In the genomic region with DNA sequence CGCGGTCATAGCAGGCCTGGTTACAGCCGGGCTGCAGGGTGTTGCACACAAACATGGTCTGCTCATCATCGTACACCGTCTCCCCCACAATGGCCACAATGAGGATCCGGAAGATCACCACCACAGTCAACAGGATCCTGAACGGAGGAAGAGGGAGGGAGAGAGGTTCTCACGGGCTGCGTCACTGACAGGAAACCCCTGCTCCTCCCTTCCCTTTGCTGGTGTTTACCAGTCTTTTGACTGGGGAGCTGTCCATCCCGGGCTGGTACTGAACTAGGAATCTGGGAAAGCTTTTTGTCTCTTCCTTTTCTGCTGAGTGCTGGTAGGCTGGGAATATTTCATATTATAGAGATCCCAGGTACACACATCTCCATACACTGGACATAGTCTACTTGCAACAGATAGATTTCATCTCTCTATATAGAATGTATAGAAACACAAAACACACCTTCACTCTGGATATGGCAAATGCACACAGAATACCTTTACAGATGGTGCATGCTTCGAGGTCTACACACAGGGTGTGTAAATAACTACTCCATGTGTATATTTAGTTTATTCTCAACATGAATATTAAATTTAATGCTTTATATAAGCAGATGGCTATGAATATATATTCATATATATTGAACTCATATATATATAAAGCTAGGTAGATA, we compare ENCODE assay signal across 9 cellular contexts. TPM values are rescaled to one million over a fixed set of nuclear protein-coding genes. Genes with fewer than 3 reads are reported as not detected.
A peak's percentile ranks its signal among the peaks of the same experiment; 100 is the strongest.
DNase-seq lines count a peak whose midpoint lies in the region; ATAC-seq and TF ChIP-seq lines count a peak whose summit lies in the region.
"Had no signal": no experiment of that assay in that cellular context is flagged by ENCODE, and none has a peak within 500 bp of the region (broad histone marks: within the 10 kb centered on the region; RNA-seq: fewer than 3 reads in every experiment).

No MANE protein-coding gene starts in this region.

- no peak for ATAC-seq in activated naive CD4-positive, alpha-beta T cell treated with anti-CD3 and anti-CD28 coated beads, Interleukin-2, amount 50 U/mL, for 72 hours
- no peak for ATAC-seq in stimulated activated naive CD8-positive, alpha-beta T cell treated with anti-CD3 and anti-CD28 coated beads, Interleukin-15, amount 100 ng/mL, for 72 hours
- ATAC-seq in HG02759 (IDR thresholded peaks at IDR 0.05; ENCODE audit: unreplicated experiment), result no peak

- no peaks in the 10 kb centered on the region for H3K36me3 Mint-ChIP-seq in activated naive CD4-positive, alpha-beta T cell treated with anti-CD3 and anti-CD28 coated beads, Interleukin-2, amount 10 ng/mL, durations not matched to agents 7 days and 5 days
- H3K36me3 Mint-ChIP-seq in activated naive CD4-positive, alpha-beta T cell treated with anti-CD3 and anti-CD28 coated beads, Interleukin-2, amount 50 U/mL, for 72 hours, result peaks cover 0 to 4% of the 10 kb centered on the region in 2 donors
- H3K36me3 Mint-ChIP-seq in type B pancreatic cell, result no peaks in the 10 kb centered on the region

- no peak overlapping the region for H3K27ac Mint-ChIP-seq in activated naive CD4-positive, alpha-beta T cell treated with anti-CD3 and anti-CD28 coated beads, Interleukin-2, amount 10 ng/mL, durations not matched to agents 7 days and 5 days
- no peak overlapping the region for H3K27ac Mint-ChIP-seq in activated naive CD4-positive, alpha-beta T cell treated with anti-CD3 and anti-CD28 coated beads, Interleukin-2, amount 50 U/mL, for 72 hours
- H3K27ac Mint-ChIP-seq in type B pancreatic cell, result no peak overlapping the region
- H3K27ac Mint-ChIP-seq in stimulated activated naive CD8-positive, alpha-beta T cell treated with anti-CD3 and anti-CD28 coated beads, Interleukin-15, amount 100 ng/mL, for 72 hours, result no peak overlapping the region

- DNase-seq in activated naive CD4-positive, alpha-beta T cell treated with anti-CD3 and anti-CD28 coated beads, Interleukin-2, amount 10 ng/mL, durations not matched to agents 7 days and 5 days, result peak; percentile 23
- no peak for DNase-seq in activated naive CD4-positive, alpha-beta T cell treated with anti-CD3 and anti-CD28 coated beads, Interleukin-2, amount 50 U/mL, for 72 hours (ENCODE audit: low spot score in 2 of 2)
- peak; percentile 70 for DNase-seq in amniotic epithelial cell (ENCODE audit: low read depth)
- peak; percentile 59 for DNase-seq in iPS DF 19.7 (ENCODE audit: low read depth, low spot score)
- no peak for DNase-seq in type B pancreatic cell (ENCODE audit: extremely low spot score, unreplicated experiment)
- DNase-seq in stimulated activated naive CD8-positive, alpha-beta T cell treated with anti-CD3 and anti-CD28 coated beads, Interleukin-15, amount 100 ng/mL, for 72 hours, result no peak
- DNase-seq in posterior cingulate gyrus, result no peak
- DNase-seq: NCI-H1436 treated with DMSO at 0.1 percent for 48 hours had no signal

- no peak overlapping the region for H3K4me3 Mint-ChIP-seq in activated naive CD4-positive, alpha-beta T cell treated with anti-CD3 and anti-CD28 coated beads, Interleukin-2, amount 10 ng/mL, durations not matched to agents 7 days and 5 days
- H3K4me3 Mint-ChIP-seq in type B pancreatic cell, result peak overlapping the region; percentile 81
- H3K4me3 Mint-ChIP-seq in stimulated activated naive CD8-positive, alpha-beta T cell treated with anti-CD3 and anti-CD28 coated beads, Interleukin-15, amount 100 ng/mL, for 72 hours, result no peak overlapping the region

- peaks cover 59% of the 10 kb centered on the region for H3K27me3 Mint-ChIP-seq in activated naive CD4-positive, alpha-beta T cell treated with anti-CD3 and anti-CD28 coated beads, Interleukin-2, amount 10 ng/mL, durations not matched to agents 7 days and 5 days
- H3K27me3 Mint-ChIP-seq in type B pancreatic cell, result peaks cover 70% of the 10 kb centered on the region
- peaks cover 89% of the 10 kb centered on the region for H3K27me3 Mint-ChIP-seq in stimulated activated naive CD8-positive, alpha-beta T cell treated with anti-CD3 and anti-CD28 coated beads, Interleukin-15, amount 100 ng/mL, for 72 hours

- CTCF ChIA-PET in activated naive CD4-positive, alpha-beta T cell treated with anti-CD3 and anti-CD28 coated beads, Interleukin-2, amount 10 ng/mL, durations not matched to agents 7 days and 5 days (lab: Charles Lee), result no interaction called here

- H3K9me3 Mint-ChIP-seq in activated naive CD4-positive, alpha-beta T cell treated with anti-CD3 and anti-CD28 coated beads, Interleukin-2, amount 10 ng/mL, durations not matched to agents 7 days and 5 days, result no peaks in the 10 kb centered on the region
- no peaks in the 10 kb centered on the region for H3K9me3 Mint-ChIP-seq in activated naive CD4-positive, alpha-beta T cell treated with anti-CD3 and anti-CD28 coated beads, Interleukin-2, amount 50 U/mL, for 72 hours
- H3K9me3 Mint-ChIP-seq in type B pancreatic cell, result no peaks in the 10 kb centered on the region
- no peaks in the 10 kb centered on the region for H3K9me3 Mint-ChIP-seq in stimulated activated naive CD8-positive, alpha-beta T cell treated with anti-CD3 and anti-CD28 coated beads, Interleukin-15, amount 100 ng/mL, for 72 hours

- TF ChIP-seq CTCF in type B pancreatic cell (conservative IDR thresholded peaks at IDR 0.05), result no peak

- intact Hi-C loops in posterior cingulate gyrus (cut with DNase I), result no loop called here

- peaks cover 5% of the 10 kb centered on the region for H3K4me1 Mint-ChIP-seq in activated naive CD4-positive, alpha-beta T cell treated with anti-CD3 and anti-CD28 coated beads, Interleukin-2, amount 10 ng/mL, durations not matched to agents 7 days and 5 days
- no peaks in the 10 kb centered on the region for H3K4me1 Mint-ChIP-seq in type B pancreatic cell (ENCODE audit: unreplicated experiment)
- peaks cover 12% of the 10 kb centered on the region for H3K4me1 Mint-ChIP-seq in stimulated activated naive CD8-positive, alpha-beta T cell treated with anti-CD3 and anti-CD28 coated beads, Interleukin-15, amount 100 ng/mL, for 72 hours

RNA-seq across cellular contexts. Expression of gene GJD2, which starts 1.4 kb away (rescaled TPM):
- not detected for total RNA-seq in activated naive CD4-positive, alpha-beta T cell treated with anti-CD3 and anti-CD28 coated beads, Interleukin-2, amount 50 U/mL, for 72 hours
- total RNA-seq in type B pancreatic cell (ENCODE audit: low replicate concordance), result 0.50 and 0.89 TPM in 2 replicates

RNA-seq across cellular contexts. Expression of gene ACTC1, which starts 42.0 kb away (rescaled TPM):
- not detected for total RNA-seq in activated naive CD4-positive, alpha-beta T cell treated with anti-CD3 and anti-CD28 coated beads, Interleukin-2, amount 50 U/mL, for 72 hours
- total RNA-seq in type B pancreatic cell (ENCODE audit: low replicate concordance), result 0.52 and 19.7 TPM in 2 replicates

Comparison
In these comparisons a context has a peak if more than half of its experiments do, and no peak if none do; other contexts are left out.
1. DNase-seq: peak in activated naive CD4-positive, alpha-beta T cell treated with anti-CD3 and anti-CD28 coated beads, Interleukin-2, amount 10 ng/mL, durations not matched to agents 7 days and 5 days (single experiment), amniotic epithelial cell (single experiment) and iPS DF 19.7 (single experiment); none in activated naive CD4-positive, alpha-beta T cell treated with anti-CD3 and anti-CD28 coated beads, Interleukin-2, amount 50 U/mL, for 72 hours (0 of 2), type B pancreatic cell (single experiment), stimulated activated naive CD8-positive, alpha-beta T cell treated with anti-CD3 and anti-CD28 coated beads, Interleukin-15, amount 100 ng/mL, for 72 hours (0 of 2) and posterior cingulate gyrus (0 of 10).